ENCODE assay signal across 19 cellular contexts in genomic region chr3:41328916-41329315, GRCh38.
A peak's percentile ranks its signal among the peaks of the same experiment; 100 is the strongest.
DNase-seq lines count a peak whose midpoint lies in the region; ATAC-seq and TF ChIP-seq lines count a peak whose summit lies in the region.
"Had no signal": no experiment of that assay in that cellular context is flagged by ENCODE, and none has a peak within 500 bp of the region (broad histone marks: within the 10 kb centered on the region; RNA-seq: fewer than 3 reads in every experiment).

No MANE protein-coding gene starts in this region.

- intact Hi-C loops in PC-3 (cut with micrococcal nuclease) (loop anchor here (5.0 kb wide), 1 partner anchor 62 kb away; no protein-coding TSS in a partner anchor), left colon (cut with DNase I, micrococcal nuclease) (no loop called here)

- no peaks in the 10 kb centered on the region for H3K9me3 ChIP-seq in PC-3 (ENCODE audit: low read length)
- H3K9me3 ChIP-seq: gastrocnemius medialis, lower lobe of right lung, transverse colon had no signal

- no peak overlapping the region for H3K4ac ChIP-seq in mesendoderm (ENCODE audit: low read depth, low read length)

- TF ChIP-seq CTCF in AG10803 (conservative IDR thresholded peaks at IDR 0.05; ENCODE audit: low read length) (no peak), PC-3 (conservative IDR thresholded peaks at IDR 0.05; ENCODE audit: low read depth, low read length) (no peak), choroid plexus epithelial cell (conservative IDR thresholded peaks at IDR 0.05; ENCODE audit: low read depth, low read length) (no peak)

- H3K4me1 ChIP-seq in PC-3 (ENCODE audit: insufficient read depth, low read length) (peaks cover 32% of the 10 kb centered on the region), mesendoderm (ENCODE audit: control insufficient read depth, low read depth, low read length) (peaks cover 3% of the 10 kb centered on the region)
- H3K4me1 ChIP-seq: gastrocnemius medialis, lower lobe of right lung, transverse colon had no signal

- H3K36me3 ChIP-seq in PC-3 (ENCODE audit: low read depth, low read length): no peaks in the 10 kb centered on the region
- H3K36me3 ChIP-seq in mesendoderm (ENCODE audit: control insufficient read depth, insufficient read depth, low read length): no peaks in the 10 kb centered on the region
- H3K36me3 ChIP-seq: gastrocnemius medialis, lower lobe of right lung, transverse colon had no signal

- H4K20me1 ChIP-seq in PC-3 (ENCODE audit: low read length): no peaks in the 10 kb centered on the region

- POLR2A ChIA-PET in PC-3 (lab: Charles Lee; ENCODE audit: unreplicated experiment): no interaction called here

- H3K4me2 ChIP-seq in PC-3 (ENCODE audit: low read length) (peak overlapping the region; percentile 51), mesendoderm (ENCODE audit: low read length) (no peak overlapping the region)

- no peaks in the 10 kb centered on the region for H3K9me2 ChIP-seq in PC-3 (replicated peaks; ENCODE audit: low read length)

- no peak overlapping the region for H4K8ac ChIP-seq in mesendoderm (ENCODE audit: low read depth, low read length)

- in situ Hi-C loops in KBM-7 (cut with MboI; ENCODE audit: low pct_unique_long_range_greater_than_20kb, low sequenced_read_pairs): no loop called here

- ATAC-seq in PC-3: peak; percentile 51
- ATAC-seq in left colon: no peak
- ATAC-seq in HG03571 (IDR thresholded peaks at IDR 0.05; ENCODE audit: unreplicated experiment): no peak
- ATAC-seq: activated CD8-positive, alpha-beta memory T cell treated with anti-CD3 and anti-CD28 coated beads, Interleukin-2, amount 10 ng/mL, durations not matched to agents 7 days and 5 days; activated T-cell treated with anti-CD3 and anti-CD28 coated beads, Interleukin-2, amount 50 U/mL, for 72 hours; gastrocnemius medialis; lower lobe of right lung had no signal

- no peaks in the 10 kb centered on the region for H3K79me2 ChIP-seq in PC-3 (ENCODE audit: low read length)
- no peaks in the 10 kb centered on the region for H3K79me2 ChIP-seq in mesendoderm (ENCODE audit: control insufficient read depth, insufficient read depth, low read length)

- H2AK5ac ChIP-seq in mesendoderm (ENCODE audit: low read length): no peak overlapping the region

- no TSS peak for BruUV-seq in PC-3 (replicated peaks; lab: Mats Ljungman, UMichigan)

- H3F3A ChIP-seq in PC-3 (ENCODE audit: low read length, unreplicated experiment): no peaks in the 10 kb centered on the region

- H3K79me1 ChIP-seq in mesendoderm (ENCODE audit: low read length): no peaks in the 10 kb centered on the region

- no peak overlapping the region for H3K4me3 ChIP-seq in AG10803 (ENCODE audit: low read length)
- no peak overlapping the region for H3K4me3 ChIP-seq in PC-3 (ENCODE audit: low read length)
- no peak overlapping the region for H3K4me3 ChIP-seq in choroid plexus epithelial cell (ENCODE audit: low read depth, low read length)
- no peak overlapping the region for H3K4me3 ChIP-seq in mesendoderm (ENCODE audit: low read length)
- H3K4me3 ChIP-seq: gastrocnemius medialis, lower lobe of right lung, SK-N-MC, transverse colon had no signal

- CTCF ChIA-PET in PC-3 (lab: Charles Lee): no interaction called here

- H3K18ac ChIP-seq in mesendoderm (ENCODE audit: low read length): no peak overlapping the region

- H2BK5ac ChIP-seq in mesendoderm (ENCODE audit: low read length): no peak overlapping the region

- WGBS in mesendoderm (ENCODE audit: extremely low coverage, insufficient coverage, low lambda C conversion rate): no CpG with 5 or more reads among the region's 2 CpGs

- H3K23ac ChIP-seq in mesendoderm (ENCODE audit: low read length): no peak overlapping the region

- no peak overlapping the region for H2AFZ ChIP-seq in PC-3 (ENCODE audit: low read length)

- no peak overlapping the region for H3K56ac ChIP-seq in mesendoderm (ENCODE audit: low read length)

- DNase-seq in AG10803 (ENCODE audit: low read depth) (peak; percentile 42), PC-3 (peak; percentile 49), choroid plexus epithelial cell (ENCODE audit: low read depth) (peak; percentile 57), mesendoderm (peak; percentile 23), left colon (no peak), KBM-7 (no peak), germinal center (ENCODE audit: low spot score) (no peak)
- DNase-seq: activated CD4-positive, alpha-beta T cell treated with anti-CD3 and anti-CD28 coated beads, Interleukin-2, amount 10 ng/mL, durations not matched to agents 7 days and 5 days; activated CD8-positive, alpha-beta memory T cell treated with anti-CD3 and anti-CD28 coated beads, Interleukin-2, amount 10 ng/mL, durations not matched to agents 7 days and 5 days; activated naive CD4-positive, alpha-beta T cell treated with anti-CD3 and anti-CD28 coated beads for 36 hours; activated T-cell treated with anti-CD3 and anti-CD28 coated beads, Interleukin-2, amount 50 U/mL, for 72 hours; gastrocnemius medialis; lower lobe of right lung; NCI-H1105; NCI-H2029 treated with DMSO at 0.1 percent for 48 hours; NCI-H2227 treated with DMSO at 0.1 percent for 48 hours; transverse colon had no signal

- H2BK15ac ChIP-seq in mesendoderm (replicated peaks; ENCODE audit: low read depth): no peak overlapping the region

- no peak overlapping the region for H4K5ac ChIP-seq in mesendoderm (ENCODE audit: low read length)

- no peaks in the 10 kb centered on the region for H3K27me3 ChIP-seq in PC-3 (ENCODE audit: low read length)
- H3K27me3 ChIP-seq in mesendoderm (ENCODE audit: insufficient read depth, low read length, poor library complexity): no peaks in the 10 kb centered on the region
- H3K27me3 ChIP-seq: gastrocnemius medialis, transverse colon had no signal

- H3K9ac ChIP-seq in PC-3 (ENCODE audit: low read length) (no peak overlapping the region), mesendoderm (ENCODE audit: low read length) (no peak overlapping the region)

- H3K27ac ChIP-seq in PC-3 (ENCODE audit: low read length): no peak overlapping the region
- no peak overlapping the region for H3K27ac ChIP-seq in mesendoderm (ENCODE audit: low read depth, low read length)
- H3K27ac ChIP-seq: gastrocnemius medialis, lower lobe of right lung, SK-N-MC, transverse colon had no signal

- no peak overlapping the region for H2BK120ac ChIP-seq in mesendoderm (ENCODE audit: low read depth, low read length)

Comparison
In these comparisons a context has a peak if more than half of its experiments do, and no peak if none do; other contexts are left out.
1. DNase-seq: peak in AG10803 (single experiment), PC-3 (single experiment), choroid plexus epithelial cell (single experiment) and mesendoderm (single experiment); none in left colon (0 of 2), KBM-7 (single experiment) and germinal center (single experiment).